In genomic region chr16:81521141-81521626, GRCh38 we compare ENCODE assay signal across 8 cellular contexts.
A peak's percentile ranks its signal among the peaks of the same experiment; 100 is the strongest.
DNase-seq lines count a peak whose midpoint lies in the region; TF ChIP-seq lines count a peak whose summit lies in the region.

No MANE protein-coding gene starts in this region.

- WGBS in sigmoid colon, 2 donors, result 73 to 82% methylated on average over 19 of the region's 19 CpGs

- intact Hi-C loops in sigmoid colon (cut with DNase I), result no loop called here

- peaks cover 0 to 9% (median 3%) of the 10 kb centered on the region in 4 donors for H3K4me1 ChIP-seq in sigmoid colon

- TF ChIP-seq POLR2A in sigmoid colon (IDR thresholded peaks at IDR 0.05), result no peak

- H3K4me3 ChIP-seq in sigmoid colon, result no peak overlapping the region

- no peak for TF ChIP-seq EP300 in sigmoid colon (IDR thresholded peaks at IDR 0.05)

- in situ Hi-C loops in GM13976 (cut with MboI; ENCODE audit: low sequenced_read_pairs, unreplicated experiment) (no loop called here), KBM-7 (cut with MboI; ENCODE audit: low pct_unique_long_range_greater_than_20kb, low sequenced_read_pairs) (no loop called here)

- TF ChIP-seq CTCF in GM13976 (IDR thresholded peaks at IDR 0.05; ENCODE audit: borderline replicate concordance, control extremely low read depth, extremely low read depth, insufficient read depth, missing control alignments) (no peak), sigmoid colon (IDR thresholded peaks at IDR 0.05) (no peak)

- DNase-seq in GM13976 (ENCODE audit: low spot score), result peak; percentile 75
- DNase-seq in KBM-7, result peak; percentile 23
- DNase-seq in activated CD8-positive, alpha-beta memory T cell treated with anti-CD3 and anti-CD28 coated beads, Interleukin-2, amount 50 U/mL, for 4 hours, result peak; percentile 71
- DNase-seq in left kidney (ENCODE audit: low read depth, low spot score), result peak; percentile 92
- peak; percentile 35 to 63 for DNase-seq in stimulated activated CD8-positive, alpha-beta memory T cell treated with anti-CD3 and anti-CD28 coated beads, Interleukin-7, amount 100 ng/mL, for 48 hours (ENCODE audit: extremely low read depth in 1 of 2, low read depth in 1 of 2)
- DNase-seq in NCI-H1092 treated with DMSO at 0.1 percent for 48 hours (lab: John Stamatoyannopoulos, UW), result no peak
- no peak for DNase-seq in OCI-M2 (lab: John Stamatoyannopoulos, UW; ENCODE audit: unreplicated experiment)
- no peak for DNase-seq in sigmoid colon

- no peaks in the 10 kb centered on the region for H3K36me3 ChIP-seq in sigmoid colon

- H3K27ac ChIP-seq in sigmoid colon, result no peak overlapping the region

- H3K9me3 ChIP-seq in sigmoid colon, result no peaks in the 10 kb centered on the region

- no peaks in the 10 kb centered on the region for H3K27me3 ChIP-seq in sigmoid colon

Comparison
In these comparisons a context has a peak if more than half of its experiments do, and no peak if none do; other contexts are left out.
1. DNase-seq: peak in GM13976 (single experiment), KBM-7 (single experiment), activated CD8-positive, alpha-beta memory T cell treated with anti-CD3 and anti-CD28 coated beads, Interleukin-2, amount 50 U/mL, for 4 hours (single experiment), left kidney (single experiment) and stimulated activated CD8-positive, alpha-beta memory T cell treated with anti-CD3 and anti-CD28 coated beads, Interleukin-7, amount 100 ng/mL, for 48 hours (2 of 2); none in NCI-H1092 treated with DMSO at 0.1 percent for 48 hours (single experiment), OCI-M2 (single experiment) and sigmoid colon (single experiment).